Comparison of ENCODE assay signal across 8 cellular contexts in the genomic region with DNA sequence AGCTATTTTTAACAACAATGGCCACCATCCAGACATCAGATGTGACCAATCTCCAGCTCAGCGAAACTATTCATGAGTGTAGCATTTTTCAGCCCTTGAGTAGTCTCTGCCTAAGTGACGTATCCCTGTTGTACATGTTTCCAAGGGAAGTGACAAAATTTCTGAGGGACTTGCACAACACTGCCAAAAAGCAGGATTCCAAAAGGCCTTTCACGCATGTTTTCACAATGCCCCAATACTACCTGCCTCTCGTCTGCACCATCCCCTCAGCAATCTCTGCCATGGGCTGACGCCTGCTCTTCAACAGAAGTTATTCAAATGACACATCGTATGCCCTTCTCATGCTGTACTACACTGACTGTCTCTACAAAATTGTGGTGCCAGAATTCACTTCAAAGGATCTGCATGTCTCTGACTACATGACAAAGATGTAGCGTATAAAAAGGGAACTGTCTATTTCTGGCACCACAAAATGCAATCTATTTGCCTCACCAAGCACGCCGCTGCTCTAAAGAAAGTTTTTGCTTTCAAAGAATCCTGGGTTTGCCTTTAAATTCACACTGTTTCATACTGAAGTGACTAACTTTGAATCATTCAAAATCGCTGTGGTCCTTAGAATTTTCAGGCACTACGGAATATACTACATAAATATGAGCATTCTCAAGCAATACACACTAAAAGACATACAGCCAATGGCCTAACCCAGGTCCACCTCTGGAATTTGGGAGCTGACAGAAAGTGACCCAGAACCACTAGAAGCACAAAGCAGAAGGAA. TPM values are rescaled to one million over a fixed set of nuclear protein-coding genes. Genes with fewer than 3 reads are reported as not detected.
DNase-seq lines count a peak whose midpoint lies in the region; ATAC-seq and TF ChIP-seq lines count a peak whose summit lies in the region.

No MANE protein-coding gene starts in this region.

- H3K36me3 ChIP-seq in sigmoid colon, result no peaks in the 10 kb centered on the region

- no peak for ATAC-seq in GM21447 (IDR thresholded peaks at IDR 0.05; ENCODE audit: unreplicated experiment)
- ATAC-seq in HG03469 (IDR thresholded peaks at IDR 0.05; ENCODE audit: unreplicated experiment), result no peak

- peak overlapping the region; percentile 67 to 76 (median 72) for H3K27ac ChIP-seq in sigmoid colon

- no peak for TF ChIP-seq POLR2A in sigmoid colon (IDR thresholded peaks at IDR 0.05)

- H3K4me1 ChIP-seq in sigmoid colon, result peaks cover 0 to 46% (median 42%) of the 10 kb centered on the region in 4 donors

- no peaks in the 10 kb centered on the region for H3K9me3 ChIP-seq in sigmoid colon

- TF ChIP-seq EP300 in sigmoid colon (IDR thresholded peaks at IDR 0.05), result peak in 1 of 4 donors; percentile 31

- DNase-seq in H4 (ENCODE audit: low spot score), result peak; percentile 64
- DNase-seq in SKM-1 treated with dmso at 0.1 percent for 144 hours (lab: John Stamatoyannopoulos, UW; ENCODE audit: unreplicated experiment), result peak; percentile 87
- DNase-seq in fibroblast of the conjunctiva (ENCODE audit: low read depth), result peak; percentile 72
- DNase-seq in sigmoid colon, result peak; percentile 78
- DNase-seq in DMS53 (lab: John Stamatoyannopoulos, UW), result no peak
- DNase-seq in NCI-H345 (lab: John Stamatoyannopoulos, UW), result no peak

- WGBS in sigmoid colon, 2 donors, result 53 to 81% methylated on average over 11 of the region's 11 CpGs

- intact Hi-C loops in sigmoid colon (cut with DNase I), result no loop called here

- no peak overlapping the region for H3K4me3 ChIP-seq in sigmoid colon

- no peaks in the 10 kb centered on the region for H3K27me3 ChIP-seq in sigmoid colon

- TF ChIP-seq CTCF in sigmoid colon (IDR thresholded peaks at IDR 0.05), result no peak

RNA-seq across cellular contexts. Expression of a gene that starts 32.9 kb away (rescaled TPM):
- total RNA-seq in H4 (2014; rRNA removed; shearing (Covaris generic)), result 67.7 and 88.9 TPM in 2 replicates
- total RNA-seq in sigmoid colon, result 100 to 1,000 TPM in 3 of 4 donors, 10 to 100 TPM in 1; 99.6 to 143 (median 119) TPM
- 10 to 100 TPM; 43.8 to 58.8 (median 47.9) TPM for polyA plus RNA-seq in sigmoid colon

Comparison
In these comparisons a context has a peak if more than half of its experiments do, and no peak if none do; other contexts are left out.
1. DNase-seq: peak in H4 (single experiment), SKM-1 treated with dmso at 0.1 percent for 144 hours (single experiment), fibroblast of the conjunctiva (single experiment) and sigmoid colon (single experiment); none in DMS53 (single experiment) and NCI-H345 (single experiment).